3 cellular contexts compared by ENCODE assay signal in the genomic region with DNA sequence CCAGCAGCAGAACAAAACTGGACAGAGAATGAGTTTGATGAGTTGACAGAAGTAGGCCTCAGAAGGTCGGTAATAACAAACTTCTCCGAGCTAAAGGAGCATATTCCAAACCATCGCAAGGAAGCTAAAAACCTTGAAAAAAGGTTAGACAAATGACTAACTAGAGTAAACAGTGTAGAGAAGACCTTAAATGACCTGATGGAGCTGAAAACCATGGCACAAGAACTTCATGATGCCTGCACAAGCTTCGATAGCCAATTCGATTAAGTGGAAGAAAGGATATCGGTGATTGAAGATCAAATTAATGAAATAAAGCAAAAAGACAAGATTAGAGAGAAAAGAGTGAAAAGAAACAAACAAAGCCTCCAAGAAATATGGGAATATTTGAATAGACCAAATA. TPM values are rescaled to one million over a fixed set of nuclear protein-coding genes. Genes with fewer than 3 reads are reported as not detected.
"Had no signal": no experiment of that assay in that cellular context is flagged by ENCODE, and none has a peak within 500 bp of the region (broad histone marks: within the 10 kb centered on the region; RNA-seq: fewer than 3 reads in every experiment).

No MANE protein-coding gene starts in this region.

RNA-seq across cellular contexts. Expression of gene PARVA, which starts 10.3 kb away (rescaled TPM):
- total RNA-seq: activated CD4-positive, alpha-beta T cell treated with anti-CD3 and anti-CD28 coated beads, Interleukin-2, amount 10 ng/mL, durations not matched to agents 24 days and 14 days; activated CD8-positive, alpha-beta T cell treated with anti-CD3 and anti-CD28 coated beads for 36 hours; activated T-helper 2 cell treated with anti-CD3 and anti-CD28 coated beads, Interferon-gamma antibody, Interleukin-2, Interleukin-4, amounts not matched to agents 10 μg/mL and 5 μg/mL and 100 μg/mL, durations not matched to agents 14 hours and 24 hours and 36 hours had no signal
